ENCODE assay signal across 12 cellular contexts in genomic region chr19:47258895-47259555, GRCh38. TPM values are rescaled to one million over a fixed set of nuclear protein-coding genes. Genes with fewer than 3 reads are reported as not detected.
DNase-seq lines count a peak whose midpoint lies in the region; ATAC-seq and TF ChIP-seq lines count a peak whose summit lies in the region.
"Had no signal": no experiment of that assay in that cellular context is flagged by ENCODE, and none has a peak within 500 bp of the region (broad histone marks: within the 10 kb centered on the region; RNA-seq: fewer than 3 reads in every experiment).

No MANE protein-coding gene starts in this region.

- peaks cover 39% of the 10 kb centered on the region for H3K36me3 Mint-ChIP-seq in activated CD4-positive, alpha-beta T cell treated with anti-CD3 and anti-CD28 coated beads, Interleukin-2, amount 10 ng/mL, durations not matched to agents 7 days and 5 days (ENCODE audit: low read depth)
- peaks cover 42% of the 10 kb centered on the region for H3K36me3 Mint-ChIP-seq in activated CD4-positive, alpha-beta memory T cell treated with anti-CD3 and anti-CD28 coated beads, Interleukin-2, amount 10 ng/mL, durations not matched to agents 7 days and 5 days (ENCODE audit: low read depth)

- no peak overlapping the region for H3K27ac ChIP-seq in liver (ENCODE audit: low read depth in 1 of 2, low read length in 2 of 2)
- H3K27ac ChIP-seq in stomach = peak overlapping the region in 3 of 5 donors; percentile 96 to 97 (median 96)

- H3K4me3 ChIP-seq in liver (ENCODE audit: low read depth in 1 of 3, low read length in 3 of 3) (no peak overlapping the region), stomach (no peak overlapping the region)

- 87% methylated on average over 6 of the region's 6 CpGs for WGBS in liver
- 78 to 88% (median 82%) methylated on average over 6 of the region's 6 CpGs for WGBS in stomach, 5 donors

- H3K4me1 ChIP-seq in liver (ENCODE audit: control insufficient read depth in 4 of 4, insufficient read depth in 4 of 4, low read length in 3 of 4) (peaks cover 7 to 14% (median 10%) of the 10 kb centered on the region in 4 donors), stomach (peaks cover 22 to 49% (median 38%) of the 10 kb centered on the region in 4 donors)

- ATAC-seq in GM21381 (IDR thresholded peaks at IDR 0.05; ENCODE audit: unreplicated experiment) = no peak

- no peak for TF ChIP-seq EP300 in stomach (IDR thresholded peaks at IDR 0.05)

- H3K36me3 ChIP-seq in liver (ENCODE audit: control insufficient read depth in 4 of 4, insufficient read depth in 3 of 4, low read depth in 1 of 4, low read length in 3 of 4) (peaks cover 14 to 34% (median 16%) of the 10 kb centered on the region in 4 donors), stomach (peaks cover 38 to 59% (median 58%) of the 10 kb centered on the region in 4 donors)

- CTCF ChIA-PET in activated CD4-positive, alpha-beta T cell treated with anti-CD3 and anti-CD28 coated beads, Interleukin-2, amount 10 ng/mL, durations not matched to agents 7 days and 5 days (lab: Charles Lee) = interaction anchor here (2.1 kb wide), 1 partner anchor 14 kb away, joined by 8 read pairs; no protein-coding TSS in a partner anchor
- CTCF ChIA-PET in activated CD4-positive, alpha-beta memory T cell treated with anti-CD3 and anti-CD28 coated beads, Interleukin-2, amount 10 ng/mL, durations not matched to agents 7 days and 5 days (lab: Charles Lee) = interaction anchor here (0.6 to 1.4 kb wide), 2 partner anchors 15 to 180 kb away, joined by 3 read pairs; no protein-coding TSS in a partner anchor

- H3K4me1 Mint-ChIP-seq in activated CD4-positive, alpha-beta T cell treated with anti-CD3 and anti-CD28 coated beads, Interleukin-2, amount 10 ng/mL, durations not matched to agents 7 days and 5 days = peaks cover 39% of the 10 kb centered on the region
- peaks cover 43% of the 10 kb centered on the region for H3K4me1 Mint-ChIP-seq in activated CD4-positive, alpha-beta memory T cell treated with anti-CD3 and anti-CD28 coated beads, Interleukin-2, amount 10 ng/mL, durations not matched to agents 7 days and 5 days

- TF ChIP-seq POLR2A in stomach (IDR thresholded peaks at IDR 0.05) = no peak

- H3K27me3 Mint-ChIP-seq in activated CD4-positive, alpha-beta T cell treated with anti-CD3 and anti-CD28 coated beads, Interleukin-2, amount 10 ng/mL, durations not matched to agents 7 days and 5 days = no peaks in the 10 kb centered on the region
- H3K27me3 Mint-ChIP-seq in activated CD4-positive, alpha-beta memory T cell treated with anti-CD3 and anti-CD28 coated beads, Interleukin-2, amount 10 ng/mL, durations not matched to agents 7 days and 5 days = no peaks in the 10 kb centered on the region

- POLR2A ChIA-PET in activated CD4-positive, alpha-beta T cell treated with anti-CD3 and anti-CD28 coated beads, Interleukin-2, amount 10 ng/mL, durations not matched to agents 7 days and 5 days (lab: Charles Lee) = no interaction called here
- POLR2A ChIA-PET in activated CD4-positive, alpha-beta memory T cell treated with anti-CD3 and anti-CD28 coated beads, Interleukin-2, amount 10 ng/mL, durations not matched to agents 7 days and 5 days (lab: Charles Lee) = interaction anchor here (2.5 to 2.7 kb wide), 2 partner anchors 12 to 15 kb away, joined by 12 to 13 read pairs; no protein-coding TSS in a partner anchor

- H3K9me3 Mint-ChIP-seq in activated CD4-positive, alpha-beta T cell treated with anti-CD3 and anti-CD28 coated beads, Interleukin-2, amount 10 ng/mL, durations not matched to agents 7 days and 5 days = no peaks in the 10 kb centered on the region
- no peaks in the 10 kb centered on the region for H3K9me3 Mint-ChIP-seq in activated CD4-positive, alpha-beta memory T cell treated with anti-CD3 and anti-CD28 coated beads, Interleukin-2, amount 10 ng/mL, durations not matched to agents 7 days and 5 days

- peak overlapping the region; percentile 55 for H3K27ac Mint-ChIP-seq in activated CD4-positive, alpha-beta T cell treated with anti-CD3 and anti-CD28 coated beads, Interleukin-2, amount 10 ng/mL, durations not matched to agents 7 days and 5 days
- peak overlapping the region; percentile 28 for H3K27ac Mint-ChIP-seq in activated CD4-positive, alpha-beta memory T cell treated with anti-CD3 and anti-CD28 coated beads, Interleukin-2, amount 10 ng/mL, durations not matched to agents 7 days and 5 days

- no peak for TF ChIP-seq CTCF in liver (IDR thresholded peaks at IDR 0.05; ENCODE audit: low read depth, low read length, missing input control)
- no peak for TF ChIP-seq CTCF in stomach (IDR thresholded peaks at IDR 0.05)

- H3K4me3 Mint-ChIP-seq in activated CD4-positive, alpha-beta T cell treated with anti-CD3 and anti-CD28 coated beads, Interleukin-2, amount 10 ng/mL, durations not matched to agents 7 days and 5 days = peak overlapping the region; percentile 53
- H3K4me3 Mint-ChIP-seq in activated CD4-positive, alpha-beta memory T cell treated with anti-CD3 and anti-CD28 coated beads, Interleukin-2, amount 10 ng/mL, durations not matched to agents 7 days and 5 days = peak overlapping the region; percentile 49

- intact Hi-C loops in stomach (cut with DNase I; ENCODE audit: low total_unique reads) = no loop called here

- H3K9ac ChIP-seq in liver (ENCODE audit: low read depth in 1 of 2, low read length in 2 of 2) = no peak overlapping the region

- TF ChIP-seq RAD21 in liver (IDR thresholded peaks at IDR 0.05) = no peak

- no peaks in the 10 kb centered on the region for H3K27me3 ChIP-seq in liver (ENCODE audit: control insufficient read depth in 4 of 4, insufficient read depth in 4 of 4, low read length in 3 of 4)
- H3K27me3 ChIP-seq in stomach = no peaks in the 10 kb centered on the region

- DNase-seq in activated CD4-positive, alpha-beta T cell treated with anti-CD3 and anti-CD28 coated beads, Interleukin-2, amount 10 ng/mL, durations not matched to agents 7 days and 5 days = no peak
- no peak for DNase-seq in activated CD4-positive, alpha-beta T cell treated with anti-CD3 and anti-CD28 coated beads for 4 hours
- DNase-seq in activated CD4-positive, alpha-beta memory T cell treated with anti-CD3 and anti-CD28 coated beads, Interleukin-2, amount 10 ng/mL, durations not matched to agents 7 days and 5 days = no peak
- DNase-seq in stomach (no peak), COR-L47 (lab: John Stamatoyannopoulos, UW) (no peak), nucleus accumbens (lab: John Stamatoyannopoulos, UW) (no peak)
- DNase-seq: hippocampal formation, NCI-H2171 treated with DMSO at 0.1 percent for 48 hours, SIG-M5 had no signal

- no peaks in the 10 kb centered on the region for H3K9me3 ChIP-seq in liver (ENCODE audit: control insufficient read depth in 4 of 4, low read length in 3 of 4)
- H3K9me3 ChIP-seq in stomach = no peaks in the 10 kb centered on the region

TF ChIP-seq in liver, 16 proteins besides CTCF, POLR2A, EP300 and RAD21:
- TF ChIP-seq HNF4A (conservative IDR thresholded peaks at IDR 0.05) (peak; percentile 31 to 58), RXRA (IDR thresholded peaks at IDR 0.05) (no peak), GABPA (IDR thresholded peaks at IDR 0.05 in 1 of 2, conservative IDR thresholded peaks at IDR 0.05 in 1 of 2) (no peak), EGR1 (IDR thresholded peaks at IDR 0.05; ENCODE audit: low read depth in 2 of 2) (no peak)
- TF ChIP-seq, protein P1, sequence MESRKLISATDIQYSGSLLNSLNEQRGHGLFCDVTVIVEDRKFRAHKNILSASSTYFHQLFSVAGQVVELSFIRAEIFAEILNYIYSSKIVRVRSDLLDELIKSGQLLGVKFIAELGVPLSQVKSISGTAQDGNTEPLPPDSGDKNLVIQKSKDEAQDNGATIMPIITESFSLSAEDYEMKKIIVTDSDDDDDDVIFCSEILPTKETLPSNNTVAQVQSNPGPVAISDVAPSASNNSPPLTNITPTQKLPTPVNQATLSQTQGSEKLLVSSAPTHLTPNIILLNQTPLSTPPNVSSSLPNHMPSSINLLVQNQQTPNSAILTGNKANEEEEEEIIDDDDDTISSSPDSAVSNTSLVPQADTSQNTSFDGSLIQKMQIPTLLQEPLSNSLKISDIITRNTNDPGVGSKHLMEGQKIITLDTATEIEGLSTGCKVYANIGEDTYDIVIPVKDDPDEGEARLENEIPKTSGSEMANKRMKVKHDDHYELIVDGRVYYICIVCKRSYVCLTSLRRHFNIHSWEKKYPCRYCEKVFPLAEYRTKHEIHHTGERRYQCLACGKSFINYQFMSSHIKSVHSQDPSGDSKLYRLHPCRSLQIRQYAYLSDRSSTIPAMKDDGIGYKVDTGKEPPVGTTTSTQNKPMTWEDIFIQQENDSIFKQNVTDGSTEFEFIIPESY (IDR thresholded peaks at IDR 0.05) = no peak

RNA-seq across cellular contexts. Expression of gene CCDC9, which starts 2.7 kb away (rescaled TPM):
- total RNA-seq in activated CD4-positive, alpha-beta T cell treated with anti-CD3 and anti-CD28 coated beads, Interleukin-2, amount 10 ng/mL, durations not matched to agents 7 days and 5 days = 10 to 100 TPM; 20.4 to 24.1 TPM
- total RNA-seq in activated CD4-positive, alpha-beta memory T cell treated with anti-CD3 and anti-CD28 coated beads, Interleukin-2, amount 10 ng/mL, durations not matched to agents 7 days and 5 days = 10 to 100 TPM; 29.9 to 30.2 TPM
- total RNA-seq in liver (1 to 10 TPM; 2.8 to 8.1 TPM), stomach (10 to 100 TPM; 16.1 to 62.4 (median 21.7) TPM)
- polyA plus RNA-seq in liver (1 to 10 TPM; 1.4 to 8.0 TPM), stomach (10 to 100 TPM; 14.3 to 35.1 (median 20.9) TPM)

RNA-seq across cellular contexts. Expression of gene INAFM1, which starts 15.7 kb away (rescaled TPM):
- total RNA-seq in activated CD4-positive, alpha-beta T cell treated with anti-CD3 and anti-CD28 coated beads, Interleukin-2, amount 10 ng/mL, durations not matched to agents 7 days and 5 days = 10 to 100 TPM; 12.8 to 14.9 TPM
- total RNA-seq in activated CD4-positive, alpha-beta memory T cell treated with anti-CD3 and anti-CD28 coated beads, Interleukin-2, amount 10 ng/mL, durations not matched to agents 7 days and 5 days = 10 to 100 TPM; 12.6 to 13.9 TPM
- total RNA-seq in liver (1 to 10 TPM; 1.5 to 2.0 TPM), stomach (1 to 10 TPM in 4 of 5 donors, not detected in 1; 1.8 to 7.7 (median 4.5) TPM)
- polyA plus RNA-seq in liver (1 to 10 TPM; 1.8 to 2.5 TPM), stomach (10 to 100 TPM; 14.1 to 48.0 (median 18.7) TPM)

RNA-seq across cellular contexts. Expression of gene BBC3, which starts 28.0 kb away (rescaled TPM):
- 10 to 100 TPM; 12.8 to 19.0 TPM for total RNA-seq in activated CD4-positive, alpha-beta T cell treated with anti-CD3 and anti-CD28 coated beads, Interleukin-2, amount 10 ng/mL, durations not matched to agents 7 days and 5 days
- total RNA-seq in activated CD4-positive, alpha-beta memory T cell treated with anti-CD3 and anti-CD28 coated beads, Interleukin-2, amount 10 ng/mL, durations not matched to agents 7 days and 5 days = 10 to 100 TPM; 17.3 to 19.0 TPM
- total RNA-seq in liver (1 to 10 TPM; 1.0 to 2.1 TPM), stomach (10 to 100 TPM in 4 of 5 donors, 1 to 10 TPM in 1; 2.9 to 69.2 (median 17.0) TPM)
- polyA plus RNA-seq in liver (1 to 10 TPM in 1 of 2 donors, under 1 TPM in 1; 0.35 to 2.6 TPM), stomach (1 to 10 TPM; 6.0 to 9.8 (median 8.7) TPM)

RNA-seq across cellular contexts. Expression of gene C5AR1, which starts 50.6 kb away (rescaled TPM):
- total RNA-seq in activated CD4-positive, alpha-beta T cell treated with anti-CD3 and anti-CD28 coated beads, Interleukin-2, amount 10 ng/mL, durations not matched to agents 7 days and 5 days = 1 to 10 TPM; 1.0 to 1.2 TPM
- total RNA-seq in activated CD4-positive, alpha-beta memory T cell treated with anti-CD3 and anti-CD28 coated beads, Interleukin-2, amount 10 ng/mL, durations not matched to agents 7 days and 5 days = not detected
- total RNA-seq in liver = 1 to 10 TPM; 1.8 to 5.3 TPM
- polyA plus RNA-seq in liver = 1 to 10 TPM; 2.5 to 3.9 TPM
- 10 to 100 TPM in 1 of 5 donors, 1 to 10 TPM in 3, under 1 TPM in 1; 0.45 to 15.2 (median 1.9) TPM for total RNA-seq in stomach
- polyA plus RNA-seq in stomach = 1 to 10 TPM; 2.3 to 7.2 (median 3.5) TPM
- total RNA-seq: dermis microvascular lymphatic vessel endothelial cell had no signal

Comparison
In these comparisons a context has a peak if more than half of its experiments do, and no peak if none do; other contexts are left out.
1. H3K27ac ChIP-seq: peak in stomach (3 of 5); none in liver (0 of 2).